ENCODE assay signal across 10 cellular contexts in genomic region chr3:125116311-125117069, GRCh38.
DNase-seq lines count a peak whose midpoint lies in the region; ATAC-seq, FAIRE-seq and TF ChIP-seq lines count a peak whose summit lies in the region.
"Had no signal": no experiment of that assay in that cellular context is flagged by ENCODE, and none has a peak within 500 bp of the region (broad histone marks: within the 10 kb centered on the region; RNA-seq: fewer than 3 reads in every experiment).

No MANE protein-coding gene starts in this region.

- WGBS in heart right ventricle, 2 donors = 55 to 57% methylated on average over 6 of the region's 6 CpGs

- H3K9me3 ChIP-seq in heart right ventricle = no peaks in the 10 kb centered on the region

- H3K27ac ChIP-seq in VCaP = peak overlapping the region; percentile 58
- H3K27ac ChIP-seq in heart right ventricle = peak overlapping the region in 8 of 10 donors; percentile 21 to 72 (median 52)
- H3K27ac ChIP-seq in rectal smooth muscle tissue (ENCODE audit: low read depth, low read length) = peak overlapping the region; percentile 8

- H3K4me3 ChIP-seq in heart right ventricle (no peak overlapping the region), rectal smooth muscle tissue (ENCODE audit: low read length) (no peak overlapping the region)

- H3K9ac ChIP-seq in rectal smooth muscle tissue (ENCODE audit: low read length) = no peak overlapping the region

- no peak for TF ChIP-seq CTCF in VCaP (conservative IDR thresholded peaks at IDR 0.05)
- no peak for TF ChIP-seq CTCF in heart right ventricle (IDR thresholded peaks at IDR 0.05)

- no peak for FAIRE-seq in GM19239 (lab: Jason Lieb, UNC)

- H3K27me3 ChIP-seq in heart right ventricle = no peaks in the 10 kb centered on the region
- no peaks in the 10 kb centered on the region for H3K27me3 ChIP-seq in rectal smooth muscle tissue (ENCODE audit: control insufficient read depth, insufficient read depth, low read length)

- intact Hi-C loops in heart right ventricle (cut with DNase I) = no loop called here

- DNase-seq in ELR (ENCODE audit: low read depth) = peak; percentile 68
- peak in 1 of 2 donors; percentile 47 for DNase-seq in heart right ventricle
- no peak for DNase-seq in anterior cingulate cortex (lab: John Stamatoyannopoulos, UW)
- no peak for DNase-seq in GM19239 (ENCODE audit: insufficient read length, low spot score)
- DNase-seq: activated CD4-positive, alpha-beta T cell treated with anti-CD3 and anti-CD28 coated beads, Interleukin-2, amount 50 U/mL, for 1 hour; NCI-H345 had no signal

- ATAC-seq in heart right ventricle = peak; percentile 48 to 88 (median 72)
- no peak for ATAC-seq in HG03045 (IDR thresholded peaks at IDR 0.05; ENCODE audit: unreplicated experiment)
- no peak for ATAC-seq in GM19397 (IDR thresholded peaks at IDR 0.05; ENCODE audit: unreplicated experiment)

- H3K4me1 ChIP-seq in heart right ventricle (peaks cover 10 to 59% (median 37%) of the 10 kb centered on the region in 9 donors), rectal smooth muscle tissue (ENCODE audit: control insufficient read depth, insufficient read depth, low read length) (peaks cover 7% of the 10 kb centered on the region)

- H3K36me3 ChIP-seq in heart right ventricle (no peaks in the 10 kb centered on the region), rectal smooth muscle tissue (ENCODE audit: control insufficient read depth, insufficient read depth, low read length) (no peaks in the 10 kb centered on the region)

Comparison
In these comparisons a context has a peak if more than half of its experiments do, and no peak if none do; other contexts are left out.
1. H3K27ac ChIP-seq: peak in every context shown above with its lines; median percentile 58 in VCaP; 52 in heart right ventricle; 8 in rectal smooth muscle tissue.
2. ATAC-seq: peak in heart right ventricle (8 of 8); none in HG03045 (single experiment) and GM19397 (single experiment).